In the genomic region with DNA sequence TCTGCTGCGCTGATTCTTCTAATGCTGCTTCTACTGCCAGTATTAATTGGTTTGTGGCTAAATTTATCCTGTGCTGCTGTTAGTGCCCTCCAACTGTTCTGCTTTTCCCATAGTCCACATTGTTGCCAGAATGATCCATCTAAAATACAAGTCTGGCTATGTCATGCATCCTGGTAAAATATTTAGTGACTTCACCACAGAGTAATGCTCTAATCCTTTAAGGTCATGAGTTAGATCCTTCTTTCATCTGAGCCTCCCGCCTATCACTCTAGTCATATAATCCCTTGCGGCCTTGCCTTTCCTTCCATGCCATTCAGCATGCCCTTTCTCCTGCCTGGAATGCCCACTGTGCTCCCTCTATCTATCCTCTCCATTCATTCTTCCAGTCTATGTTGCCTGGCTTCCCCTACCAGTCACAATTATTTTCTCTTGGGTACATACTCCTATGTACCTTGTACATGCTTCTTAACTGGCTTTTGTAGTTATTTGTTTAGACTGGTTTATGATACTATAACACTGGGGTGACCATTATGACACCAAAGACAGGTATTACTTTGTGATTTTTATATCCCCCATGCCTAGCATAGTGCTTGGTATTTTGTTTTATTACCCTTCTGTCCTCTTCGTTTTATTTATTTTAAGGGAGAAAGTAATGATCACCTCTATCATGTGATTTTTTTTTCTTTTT, we compare ENCODE assay signal across 16 cellular contexts.
A peak's percentile ranks its signal among the peaks of the same experiment; 100 is the strongest.
DNase-seq lines count a peak whose midpoint lies in the region; ATAC-seq, FAIRE-seq and TF ChIP-seq lines count a peak whose summit lies in the region.
"Had no signal": no experiment of that assay in that cellular context is flagged by ENCODE, and none has a peak within 500 bp of the region (broad histone marks: within the 10 kb centered on the region; RNA-seq: fewer than 3 reads in every experiment).

No MANE protein-coding gene starts in this region.

- ATAC-seq in HG03108 (IDR thresholded peaks at IDR 0.05; ENCODE audit: unreplicated experiment) (no peak), HG03139 (IDR thresholded peaks at IDR 0.05; ENCODE audit: unreplicated experiment) (no peak)

- H3K27me3 Mint-ChIP-seq in mesothelial cell of epicardium (ENCODE audit: low read depth): no peaks in the 10 kb centered on the region

- DNase-seq in D721Med (ENCODE audit: insufficient read length, low spot score) (no peak), NCI-H226 (peak; percentile 84), choroid plexus epithelial cell (ENCODE audit: low read depth) (peak; percentile 52), mesothelial cell of epicardium (ENCODE audit: low spot score in 2 of 2, unreplicated experiment in 2 of 2) (no peak), sigmoid colon (no peak)
- DNase-seq in activated CD4-positive, alpha-beta T cell treated with anti-CD3 and anti-CD28 coated beads, Interleukin-2, amount 50 U/mL, for 4 hours: no peak
- DNase-seq: activated T-cell treated with anti-CD3 and anti-CD28 coated beads, Interleukin-2, amount 50 U/mL, for 1 hour; C1 segment of cervical spinal cord; head of caudate nucleus; midbrain; NCI-H1930; PC-9 had no signal

- H3K27ac ChIP-seq in sigmoid colon: peak overlapping the region in 1 of 4 donors; percentile 14
- H3K27ac ChIP-seq: PC-9 had no signal

- peak; percentile 84 for FAIRE-seq in D721Med (lab: Jason Lieb, UNC)
- FAIRE-seq: GM19239, TTC549 had no signal

- no peaks in the 10 kb centered on the region for H3K27me3 ChIP-seq in sigmoid colon

- H3K4me3 Mint-ChIP-seq in mesothelial cell of epicardium: no peak overlapping the region

- H3K4me3 ChIP-seq in choroid plexus epithelial cell (ENCODE audit: low read depth, low read length) (no peak overlapping the region), sigmoid colon (no peak overlapping the region)
- H3K4me3 ChIP-seq: PC-9 had no signal

- peak overlapping the region; percentile 75 for H3K27ac Mint-ChIP-seq in mesothelial cell of epicardium

- 48 to 83% methylated on average over 4 of the region's 4 CpGs for WGBS in sigmoid colon, 2 donors

- no peaks in the 10 kb centered on the region for H3K36me3 ChIP-seq in sigmoid colon

- no peak for TF ChIP-seq EP300 in sigmoid colon (IDR thresholded peaks at IDR 0.05)

- H3K9me3 Mint-ChIP-seq in mesothelial cell of epicardium: no peaks in the 10 kb centered on the region

- TF ChIP-seq POLR2A in sigmoid colon (IDR thresholded peaks at IDR 0.05): no peak

- no peak for TF ChIP-seq CTCF in D721Med (IDR thresholded peaks at IDR 0.05; ENCODE audit: insufficient read depth, missing control alignments)
- TF ChIP-seq CTCF in choroid plexus epithelial cell (conservative IDR thresholded peaks at IDR 0.05; ENCODE audit: low read depth, low read length): no peak
- TF ChIP-seq CTCF in mesothelial cell of epicardium (IDR thresholded peaks at IDR 0.05; ENCODE audit: unreplicated experiment): no peak
- TF ChIP-seq CTCF in sigmoid colon (IDR thresholded peaks at IDR 0.05): no peak

- intact Hi-C loops in sigmoid colon (cut with DNase I): no loop called here

- peaks cover 0 to 37% (median 12%) of the 10 kb centered on the region in 4 donors for H3K4me1 ChIP-seq in sigmoid colon

- H3K36me3 Mint-ChIP-seq in mesothelial cell of epicardium: no peaks in the 10 kb centered on the region

- H3K9me3 ChIP-seq in sigmoid colon: no peaks in the 10 kb centered on the region

- peaks cover 33% of the 10 kb centered on the region for H3K4me1 Mint-ChIP-seq in mesothelial cell of epicardium

Comparison
In these comparisons a context has a peak if more than half of its experiments do, and no peak if none do; other contexts are left out.
1. DNase-seq: peak in NCI-H226 (single experiment) and choroid plexus epithelial cell (single experiment); none in D721Med (single experiment), mesothelial cell of epicardium (0 of 2), activated CD4-positive, alpha-beta T cell treated with anti-CD3 and anti-CD28 coated beads, Interleukin-2, amount 50 U/mL, for 4 hours (0 of 2) and sigmoid colon (single experiment).